ENCODE assay signal across 8 cellular contexts in the genomic region with DNA sequence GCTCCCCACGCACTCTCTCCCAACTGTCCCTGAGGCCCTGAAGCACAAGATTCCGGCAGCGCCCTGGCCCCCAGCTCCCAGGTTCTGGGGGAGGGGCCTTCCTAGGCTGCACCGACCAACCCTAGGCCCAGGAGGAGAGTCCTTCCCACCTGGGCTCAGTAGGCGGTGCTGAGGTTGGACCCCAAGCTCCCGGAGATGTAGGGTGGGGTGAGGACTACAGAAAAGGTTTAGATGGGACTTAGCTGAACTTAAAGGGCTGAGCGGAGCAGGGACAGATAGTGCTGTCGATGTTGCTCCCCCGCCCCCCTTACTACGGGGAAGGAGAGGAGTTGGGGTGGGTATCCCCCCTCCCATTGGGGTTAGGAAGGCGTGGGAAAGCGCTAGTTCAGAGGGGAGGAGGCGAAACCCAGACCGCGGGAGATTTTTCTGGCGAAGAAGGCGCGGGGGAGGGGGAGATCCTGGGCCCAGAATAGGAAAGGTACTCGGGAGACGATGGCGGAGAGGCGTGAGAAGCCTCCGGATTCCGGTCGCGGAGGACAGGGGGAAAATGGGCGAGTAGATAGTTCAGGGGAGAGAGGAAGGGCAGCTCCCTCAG.
DNase-seq lines count a peak whose midpoint lies in the region; ATAC-seq and TF ChIP-seq lines count a peak whose summit lies in the region.

No MANE protein-coding gene starts in this region.

- no peaks in the 10 kb centered on the region for H3K9me3 ChIP-seq in neuron (ENCODE audit: low read length)

- H2AFZ ChIP-seq in neuron (ENCODE audit: low read depth, low read length): peak overlapping the region; percentile 73

- peaks cover 57% of the 10 kb centered on the region for H3K4me1 ChIP-seq in neuron (ENCODE audit: insufficient read depth, low read length)

- TF ChIP-seq CTCF in fibroblast of mammary gland (conservative IDR thresholded peaks at IDR 0.05; ENCODE audit: control insufficient read depth, insufficient read depth, low read depth, low read length): no peak

- no peak for ATAC-seq in HG03378 (IDR thresholded peaks at IDR 0.05; ENCODE audit: unreplicated experiment)

- peak; percentile 62 for DNase-seq in DMS 273 (lab: John Stamatoyannopoulos, UW; ENCODE audit: unreplicated experiment)
- DNase-seq in DMS 273 treated with DMSO at 0.1 percent for 48 hours (lab: John Stamatoyannopoulos, UW): no peak
- DNase-seq in NCI-H146 treated with DMSO at 0.1 percent for 48 hours (lab: John Stamatoyannopoulos, UW; ENCODE audit: unreplicated experiment): peak; percentile 75
- peak; percentile 14 for DNase-seq in activated T-cell treated with anti-CD3 and anti-CD28 coated beads for 48 hours (ENCODE audit: low read depth)
- no peak for DNase-seq in fibroblast of mammary gland (ENCODE audit: low read depth)
- DNase-seq in putamen (ENCODE audit: low spot score): no peak

- H3K4me3 ChIP-seq in fibroblast of mammary gland (ENCODE audit: control insufficient read depth, low read depth, low read length): peak overlapping the region; percentile 83
- peak overlapping the region; percentile 83 for H3K4me3 ChIP-seq in neuron (ENCODE audit: low read length)

- H3K36me3 ChIP-seq in neuron (ENCODE audit: insufficient read depth, low read length): peaks cover 17% of the 10 kb centered on the region

- no peaks in the 10 kb centered on the region for H3K27me3 ChIP-seq in neuron (ENCODE audit: insufficient read depth, low read length)

Comparison
In these comparisons a context has a peak if more than half of its experiments do, and no peak if none do; other contexts are left out.
1. DNase-seq: peak in DMS 273 (single experiment), NCI-H146 treated with DMSO at 0.1 percent for 48 hours (single experiment) and activated T-cell treated with anti-CD3 and anti-CD28 coated beads for 48 hours (single experiment); none in DMS 273 treated with DMSO at 0.1 percent for 48 hours (single experiment), fibroblast of mammary gland (single experiment) and putamen (single experiment).